Comparison of ENCODE assay signal across 27 cellular contexts in the genomic region with DNA sequence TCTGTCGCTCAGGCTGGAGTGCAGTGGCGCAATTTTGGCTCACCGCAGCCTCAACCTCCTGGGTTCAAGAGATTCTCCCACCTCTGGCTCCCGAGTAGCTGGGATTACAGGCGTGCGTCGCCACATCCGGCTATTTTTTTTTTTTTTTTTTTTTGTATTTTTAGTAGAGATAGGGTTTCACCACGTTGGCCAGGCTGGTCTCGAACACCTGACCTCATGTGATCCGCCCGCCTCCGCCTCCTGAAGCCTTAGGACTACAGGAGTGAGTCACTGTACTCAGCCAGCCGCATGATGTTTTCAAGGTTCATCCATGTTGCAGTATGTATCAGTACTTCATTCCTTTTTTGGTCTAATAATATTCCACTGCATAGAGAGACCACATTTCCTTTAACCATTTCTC.
"Had no signal": no experiment of that assay in that cellular context is flagged by ENCODE, and none has a peak within 500 bp of the region (broad histone marks: within the 10 kb centered on the region; RNA-seq: fewer than 3 reads in every experiment).

No MANE protein-coding gene starts in this region.

- H3K27me3 Mint-ChIP-seq: activated B cell treated with CpG ODN at 0.5 μM for 24 hours; activated CD4-positive, alpha-beta memory T cell treated with anti-CD3 and anti-CD28 coated beads for 36 hours; activated CD4-positive, alpha-beta T cell treated with anti-CD3 and anti-CD28 coated beads for 36 hours; activated CD4-positive, alpha-beta T cell treated with anti-CD3 and anti-CD28 coated beads, Interleukin-2, amount 10 ng/mL, durations not matched to agents 24 days and 14 days; activated naive CD8-positive, alpha-beta T cell; activated T-helper 17 cell treated with anti-CD3 and anti-CD28 coated beads, Interleukin-2, amount 50 U/mL, for 72 hours; T-helper 17 cell had no signal

- H3K9me3 Mint-ChIP-seq: activated B cell treated with CpG ODN at 0.5 μM for 24 hours; activated CD4-positive, alpha-beta memory T cell treated with anti-CD3 and anti-CD28 coated beads for 36 hours; activated CD4-positive, alpha-beta T cell treated with anti-CD3 and anti-CD28 coated beads, Interleukin-2, amount 10 ng/mL, durations not matched to agents 24 days and 14 days; activated T-cell treated with anti-CD3 and anti-CD28 coated beads, Interleukin-2, amount 50 U/mL, for 4 hours; activated T-helper 17 cell treated with anti-CD3 and anti-CD28 coated beads, Interleukin-2, amount 50 U/mL, for 72 hours; T-helper 2 cell treated with Interferon-gamma antibody and Interleukin-4, amounts not matched to agents 5 μg/mL and 100 μg/mL, for 36 hours had no signal

- ATAC-seq: activated CD4-positive, alpha-beta T cell treated with anti-CD3 and anti-CD28 coated beads for 36 hours; activated CD4-positive, CD25-positive, alpha-beta regulatory T cell treated with anti-CD3 and anti-CD28 coated beads, Interleukin-2, amount 50 U/mL, for 24 hours; activated CD8-positive, alpha-beta T cell treated with anti-CD3 and anti-CD28 coated beads, Interleukin-2, amount 10 ng/mL, durations not matched to agents 7 days and 5 days; activated T-cell treated with anti-CD3 and anti-CD28 coated beads, Interleukin-2, amount 50 U/mL, for 4 hours; activated T-helper 17 cell treated with anti-CD3 and anti-CD28 coated beads, Interleukin-2, amount 50 U/mL, for 72 hours; esophagus mucosa; T-helper 17 cell had no signal

- H3K36me3 Mint-ChIP-seq: activated naive CD8-positive, alpha-beta T cell had no signal

- H3K4me3 ChIP-seq: colonic mucosa had no signal

- DNase-seq: activated B cell treated with CpG ODN at 0.5 μM for 24 hours; activated CD4-positive, alpha-beta memory T cell treated with anti-CD3 and anti-CD28 coated beads for 36 hours; activated CD4-positive, alpha-beta T cell treated with anti-CD3 and anti-CD28 coated beads for 36 hours; activated CD4-positive, alpha-beta T cell treated with anti-CD3 and anti-CD28 coated beads, Interleukin-2, amount 10 ng/mL, durations not matched to agents 24 days and 14 days; activated CD8-positive, alpha-beta T cell treated with anti-CD3 and anti-CD28 coated beads, Interleukin-2, amount 10 ng/mL, durations not matched to agents 7 days and 5 days; activated effector memory CD4-positive, alpha-beta T cell treated with Interleukin-2 at 50 U/mL for 16 hours; activated gamma-delta T cell treated with Interleukin-2 at 50 U/mL for 16 hours; activated naive CD4-positive, alpha-beta T cell treated with anti-CD3 and anti-CD28 coated beads, Interleukin-2, amount 50 U/mL, for 16 hours; activated naive CD4-positive, alpha-beta T cell treated with Interleukin-2 at 50 U/mL for 16 hours; activated T-cell treated with anti-CD3 and anti-CD28 coated beads, Interleukin-2, amount 50 U/mL, for 4 hours; amniotic stem cell; anterior cingulate cortex; caudate nucleus; cerebellar nuclear complex; colonic mucosa; effector CD8-positive, alpha-beta T cell; foreskin fibroblast; head of caudate nucleus; T-helper 1 cell; T-helper 17 cell; T1000; WERI-Rb-1 had no signal

- H3K27ac Mint-ChIP-seq: activated B cell treated with CpG ODN at 0.5 μM for 24 hours; activated CD4-positive, alpha-beta memory T cell treated with anti-CD3 and anti-CD28 coated beads for 36 hours; activated CD4-positive, alpha-beta T cell treated with anti-CD3 and anti-CD28 coated beads for 36 hours; activated CD4-positive, alpha-beta T cell treated with anti-CD3 and anti-CD28 coated beads, Interleukin-2, amount 10 ng/mL, durations not matched to agents 24 days and 14 days; activated CD8-positive, alpha-beta T cell treated with anti-CD3 and anti-CD28 coated beads, Interleukin-2, amount 10 ng/mL, durations not matched to agents 7 days and 5 days; activated naive CD8-positive, alpha-beta T cell; activated T-helper 17 cell treated with anti-CD3 and anti-CD28 coated beads, Interleukin-2, amount 50 U/mL, for 72 hours; T-helper 17 cell; T-helper 2 cell treated with Interferon-gamma antibody and Interleukin-4, amounts not matched to agents 5 μg/mL and 100 μg/mL, for 36 hours had no signal

- H3K4me3 Mint-ChIP-seq: activated B cell treated with CpG ODN at 0.5 μM for 24 hours; activated CD4-positive, alpha-beta memory T cell treated with anti-CD3 and anti-CD28 coated beads for 36 hours; activated CD4-positive, alpha-beta T cell treated with anti-CD3 and anti-CD28 coated beads for 36 hours; activated CD4-positive, alpha-beta T cell treated with anti-CD3 and anti-CD28 coated beads, Interleukin-2, amount 10 ng/mL, durations not matched to agents 24 days and 14 days; activated CD8-positive, alpha-beta T cell treated with anti-CD3 and anti-CD28 coated beads, Interleukin-2, amount 10 ng/mL, durations not matched to agents 7 days and 5 days; activated naive CD8-positive, alpha-beta T cell; activated T-cell treated with anti-CD3 and anti-CD28 coated beads, Interleukin-2, amount 50 U/mL, for 4 hours; activated T-helper 17 cell treated with anti-CD3 and anti-CD28 coated beads, Interleukin-2, amount 50 U/mL, for 72 hours; T-helper 17 cell; T-helper 2 cell treated with Interferon-gamma antibody and Interleukin-4, amounts not matched to agents 5 μg/mL and 100 μg/mL, for 36 hours had no signal
